ENCODE assay signal across 6 cellular contexts in genomic region chr13:58024103-58024502, GRCh38.
"Had no signal": no experiment of that assay in that cellular context is flagged by ENCODE, and none has a peak within 500 bp of the region (broad histone marks: within the 10 kb centered on the region; RNA-seq: fewer than 3 reads in every experiment).

No MANE protein-coding gene starts in this region.

- FAIRE-seq: HepG2, K562 had no signal

- H3K4me3 ChIP-seq: K562 had no signal

- DNase-seq: IMR-90, KBM-7, KG1 had no signal

- H3K27ac ChIP-seq: HL-60 had no signal
